In the genomic region with DNA sequence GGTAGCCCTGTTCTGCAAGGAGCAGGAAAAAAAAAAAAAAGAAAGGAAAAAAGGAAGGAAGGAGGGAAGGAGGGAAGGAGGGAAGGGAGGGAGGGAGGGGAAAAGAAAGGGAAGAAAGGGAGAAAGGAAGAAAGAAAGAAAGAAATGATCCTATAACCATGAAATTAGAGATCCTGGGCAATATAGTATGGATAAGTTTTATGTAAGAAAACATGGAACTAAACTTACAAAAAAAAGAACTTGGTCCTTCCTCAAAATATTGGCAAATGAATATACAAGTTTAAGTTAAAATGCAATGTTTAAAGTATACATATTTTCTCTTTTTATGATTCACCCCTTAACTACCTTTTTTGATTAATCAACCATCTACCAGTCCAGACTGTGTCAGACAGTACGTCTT, we compare ENCODE assay signal across 20 cellular contexts. TPM values are rescaled to one million over a fixed set of nuclear protein-coding genes. Genes with fewer than 3 reads are reported as not detected.
DNase-seq lines count a peak whose midpoint lies in the region; ATAC-seq, FAIRE-seq and TF ChIP-seq lines count a peak whose summit lies in the region.
"Had no signal": no experiment of that assay in that cellular context is flagged by ENCODE, and none has a peak within 500 bp of the region (broad histone marks: within the 10 kb centered on the region; RNA-seq: fewer than 3 reads in every experiment).

No MANE protein-coding gene starts in this region.

- no peaks in the 10 kb centered on the region for H3K36me3 Mint-ChIP-seq in activated T-cell treated with anti-CD3 and anti-CD28 coated beads, Interleukin-2, amount 50 U/mL, for 72 hours (ENCODE audit: insufficient read depth in 2 of 2)

- no peak overlapping the region for H2AFZ ChIP-seq in HepG2 (ENCODE audit: low read length)

- TF ChIP-seq RAD21 in HepG2 (CRISPR knock-in tag; IDR thresholded peaks at IDR 0.05), result no peak

- H3K79me2 ChIP-seq in HepG2 (ENCODE audit: insufficient read depth, low read length), result no peaks in the 10 kb centered on the region

- H3K4me3 Mint-ChIP-seq in activated T-cell treated with anti-CD3 and anti-CD28 coated beads, Interleukin-2, amount 50 U/mL, for 72 hours, result no peak overlapping the region
- H3K4me3 Mint-ChIP-seq: B cell; CD4-positive, alpha-beta T cell; CD8-positive, alpha-beta T cell had no signal

- H3K4me2 ChIP-seq in HepG2 (ENCODE audit: low read depth, low read length), result no peak overlapping the region
- H3K4me2 ChIP-seq: A549; BLaER1 treated with 17β-estradiol and CSF1 and Interleukin-3, amounts not matched to agents 10 nM and 100 nM had no signal

- H4K20me1 ChIP-seq in HepG2 (ENCODE audit: insufficient read depth, low read length), result no peaks in the 10 kb centered on the region
- H4K20me1 ChIP-seq: BLaER1 treated with 17β-estradiol and CSF1 and Interleukin-3, amounts not matched to agents 10 nM and 100 nM had no signal

- TF ChIP-seq CTCF in HepG2 (CRISPR knock-in tag; IDR thresholded peaks at IDR 0.05) (no peak), right lobe of liver (IDR thresholded peaks at IDR 0.05) (no peak)

- intact Hi-C loops in HepG2 (cut with micrococcal nuclease; ENCODE audit: unreplicated experiment) (no loop called here), right lobe of liver (cut with DNase I) (no loop called here)

- H3K4me3 ChIP-seq in HepG2 (replicated peaks in 1 of 3; ENCODE audit: insufficient read depth in 1 of 3, low read depth in 2 of 3, low read length in 3 of 3) (no peak overlapping the region), right lobe of liver (no peak overlapping the region)
- H3K4me3 ChIP-seq: A549; BLaER1 treated with 17β-estradiol and CSF1 and Interleukin-3, amounts not matched to agents 10 nM and 100 nM had no signal

- H3K9ac ChIP-seq in HepG2 (ENCODE audit: insufficient read depth, low read depth, low read length), result no peak overlapping the region
- H3K9ac ChIP-seq: BLaER1 treated with 17β-estradiol and CSF1 and Interleukin-3, amounts not matched to agents 10 nM and 100 nM had no signal

- H3K9me3 ChIP-seq in HepG2 (ENCODE audit: low read length), result no peaks in the 10 kb centered on the region
- H3K9me3 ChIP-seq in right lobe of liver, result no peaks in the 10 kb centered on the region
- H3K9me3 ChIP-seq: A549; BLaER1 treated with 17β-estradiol and CSF1 and Interleukin-3, amounts not matched to agents 10 nM and 100 nM; Caco-2 had no signal

- POLR2A ChIA-PET in HepG2 (lab: Yijun Ruan, JAX), result no interaction called here

- DNase-seq in activated T-cell treated with anti-CD3 and anti-CD28 coated beads, Interleukin-2, amount 50 U/mL, for 72 hours, result no peak
- DNase-seq in activated T-cell treated with anti-CD3 and anti-CD28 coated beads for 4 hours (no peak), HepG2 (ENCODE audit: low spot score) (no peak), right lobe of liver (no peak)
- DNase-seq: AML-193; Caco-2; Calu3; CD4-positive, alpha-beta T cell; CD8-positive, alpha-beta T cell; DMS79 treated with DMSO at 0.1 percent for 48 hours; GF-D8 had no signal

- H3K4me1 Mint-ChIP-seq in activated T-cell treated with anti-CD3 and anti-CD28 coated beads, Interleukin-2, amount 50 U/mL, for 72 hours (ENCODE audit: low read depth), result no peaks in the 10 kb centered on the region
- H3K4me1 Mint-ChIP-seq: B cell had no signal

- TF ChIP-seq EP300 in HepG2 (IDR thresholded peaks at IDR 0.05; ENCODE audit: low read depth in 2 of 2, low read length in 2 of 2), result no peak
- TF ChIP-seq EP300 in HepG2 (CRISPR knock-in tag; IDR thresholded peaks at IDR 0.05; ENCODE audit: borderline replicate concordance), result no peak

- TF ChIP-seq POLR2A in HepG2 (IDR thresholded peaks at IDR 0.05; ENCODE audit: insufficient read depth in 1 of 2, low read depth in 2 of 2, low read length in 2 of 2), result no peak
- no peak for TF ChIP-seq POLR2A in right lobe of liver (IDR thresholded peaks at IDR 0.05)

- no peaks in the 10 kb centered on the region for H3K27me3 ChIP-seq in HepG2 (ENCODE audit: control insufficient read depth in 1 of 2, insufficient read depth in 2 of 2, low read length in 2 of 2)
- no peaks in the 10 kb centered on the region for H3K27me3 ChIP-seq in right lobe of liver
- H3K27me3 ChIP-seq: BLaER1 treated with 17β-estradiol and CSF1 and Interleukin-3, amounts not matched to agents 10 nM and 100 nM had no signal

- H3K27me3 Mint-ChIP-seq in activated T-cell treated with anti-CD3 and anti-CD28 coated beads, Interleukin-2, amount 50 U/mL, for 72 hours (ENCODE audit: low read depth), result no peaks in the 10 kb centered on the region
- H3K27me3 Mint-ChIP-seq: B cell; CD4-positive, alpha-beta T cell had no signal

- no TSS peak for BruUV-seq in HepG2 (replicated peaks; lab: Mats Ljungman, UMichigan)

- H3K4me1 ChIP-seq in HepG2 (ENCODE audit: insufficient read depth, low read length) (no peaks in the 10 kb centered on the region), right lobe of liver (no peaks in the 10 kb centered on the region)
- H3K4me1 ChIP-seq: A549; BLaER1 treated with 17β-estradiol and CSF1 and Interleukin-3, amounts not matched to agents 10 nM and 100 nM; Caco-2 had no signal

- CTCF ChIA-PET in HepG2 (lab: Yijun Ruan, JAX; ENCODE audit: low intra/inter-chr PET ratio, low total read pairs), result no interaction called here

- ATAC-seq in activated T-cell treated with anti-CD3 and anti-CD28 coated beads, Interleukin-2, amount 50 U/mL, for 72 hours (replicated peaks in 1 of 2), result no peak
- no peak for ATAC-seq in HepG2
- ATAC-seq in right lobe of liver, result no peak
- ATAC-seq: A549; CD8-positive, alpha-beta T cell had no signal

- H3K36me3 ChIP-seq in HepG2 (replicated peaks in 1 of 2; ENCODE audit: control insufficient read depth in 1 of 2, insufficient read depth in 2 of 2, low read length in 2 of 2), result peaks cover 0 to 2% of the 10 kb centered on the region in 2 experiments; a peak in 2 of 5 replicates
- H3K36me3 ChIP-seq in right lobe of liver, result peaks cover 0 to 7% (median under 1%) of the 10 kb centered on the region in 4 donors

- H3K9me3 Mint-ChIP-seq in activated T-cell treated with anti-CD3 and anti-CD28 coated beads, Interleukin-2, amount 50 U/mL, for 72 hours, result no peaks in the 10 kb centered on the region
- H3K9me3 Mint-ChIP-seq: CD4-positive, alpha-beta T cell; CD8-positive, alpha-beta T cell had no signal

- in situ Hi-C loops in HepG2 (cut with HindIII; ENCODE audit: extremely low pct_ligation_motif_present, low pct_unique_long_range_greater_than_20kb), result no loop called here

- H3K27ac ChIP-seq in HepG2 (ENCODE audit: extremely low read length, insufficient read depth, low read length) (no peak overlapping the region), right lobe of liver (no peak overlapping the region)
- H3K27ac ChIP-seq: 22Rv1; A549; BLaER1 treated with 17β-estradiol and CSF1 and Interleukin-3, amounts not matched to agents 10 nM and 100 nM; C4-2B had no signal

- no peak for FAIRE-seq in HepG2 (lab: Jason Lieb, UNC)
- FAIRE-seq: A549, D721Med, G401.6, GM12891, GM19239 had no signal

- 97% methylated on average over 1 of the region's 1 CpG for WGBS in HepG2 (ENCODE audit: low lambda C conversion rate)
- WGBS in right lobe of liver (ENCODE audit: insufficient coverage, low coverage, low lambda C conversion rate, missing lambda C conversion rate), result 80% methylated on average over 1 of the region's 1 CpG

- peak overlapping the region; percentile 0 for H3K27ac Mint-ChIP-seq in activated T-cell treated with anti-CD3 and anti-CD28 coated beads, Interleukin-2, amount 50 U/mL, for 72 hours
- H3K27ac Mint-ChIP-seq: B cell; CD4-positive, alpha-beta T cell; CD8-positive, alpha-beta T cell had no signal

RNA-seq across cellular contexts. Expression of gene BBS7, which starts 18.9 kb away (rescaled TPM):
- total RNA-seq in activated T-cell treated with anti-CD3 and anti-CD28 coated beads, Interleukin-2, amount 50 U/mL, for 72 hours, result 10 to 100 TPM; 13.6 to 14.0 TPM
- total RNA-seq in HepG2 (2016; rRNA removed; fragmentation: Illumina TruSeq; extraction: Trizol) (15.7 and 21.6 TPM in 2 replicates), right lobe of liver (1 to 10 TPM; 1.8 to 7.0 (median 3.6) TPM)
- 12.0 and 16.0 TPM in 2 replicates for total RNA-seq in HepG2 (2016; cell fraction: cytosol; rRNA removed; fragmentation: Illumina TruSeq; extraction: Trizol; ENCODE audit: low read depth)
- total RNA-seq in HepG2 (2016; cell fraction: insoluble cytoplasmic fraction; rRNA removed; fragmentation: Illumina TruSeq; extraction: Trizol), result 17.3 and 23.2 TPM in 2 replicates
- total RNA-seq in HepG2 (2016; cell fraction: membrane; rRNA removed; fragmentation: Illumina TruSeq; extraction: Trizol), result 14.2 and 14.7 TPM in 2 replicates
- 14.2 and 16.5 TPM in 2 replicates for total RNA-seq in HepG2 (2016; cell fraction: nucleus; rRNA removed; fragmentation: Illumina TruSeq; extraction: Trizol)
- 8.8 and 9.0 TPM in 2 replicates for polyA plus RNA-seq in HepG2 (2011; rRNA removed)
- polyA plus RNA-seq in HepG2 (2011; cell fraction: cytosol; rRNA removed), result 7.5 and 9.6 TPM in 2 replicates
- 6.5 and 7.6 TPM in 2 replicates for polyA plus RNA-seq in HepG2 (2011; cell fraction: nucleus; rRNA removed)
- 6.5 and 8.7 TPM in 2 replicates for polyA plus RNA-seq in HepG2 (2012)
- polyA plus RNA-seq in HepG2 (2016; cell fraction: cytosol; fragmentation: Illumina TruSeq; extraction: Trizol; ENCODE audit: low read depth), result 12.7 and 16.7 TPM in 2 replicates
- polyA plus RNA-seq in HepG2 (2016; cell fraction: insoluble cytoplasmic fraction; fragmentation: Illumina TruSeq; extraction: Trizol; ENCODE audit: low read depth), result 16.0 and 18.7 TPM in 2 replicates
- 8.3 and 11.6 TPM in 2 replicates for polyA plus RNA-seq in HepG2 (2016; cell fraction: membrane; fragmentation: Illumina TruSeq; extraction: Trizol; ENCODE audit: low read depth)
- polyA plus RNA-seq in HepG2 (2016; cell fraction: nucleus; fragmentation: Illumina TruSeq; extraction: Trizol; ENCODE audit: insufficient read depth, low read depth), result 8.8 and 11.2 TPM in 2 replicates
- polyA minus RNA-seq in HepG2 (2011; rRNA and poly(A)+ RNA removed; ENCODE audit: low replicate concordance), result 5.9 and 23.2 TPM in 2 replicates
- 4.5 and 5.1 TPM in 2 replicates for polyA minus RNA-seq in HepG2 (2011; cell fraction: cytosol; rRNA and poly(A)+ RNA removed)
- 10.3 and 45.0 TPM in 2 replicates for polyA minus RNA-seq in HepG2 (2011; cell fraction: nucleus; rRNA and poly(A)+ RNA removed)

RNA-seq across cellular contexts. Expression of gene CCNA2, which starts 27.7 kb away (rescaled TPM):
- 10 to 100 TPM; 69.0 to 74.8 TPM for total RNA-seq in activated T-cell treated with anti-CD3 and anti-CD28 coated beads, Interleukin-2, amount 50 U/mL, for 72 hours
- total RNA-seq in HepG2 (2016; rRNA removed; fragmentation: Illumina TruSeq; extraction: Trizol) (105 and 160 TPM in 2 replicates), right lobe of liver (1 to 10 TPM in 3 of 6 experiments, under 1 TPM in 3; 0.15 to 4.3 (median 1.4) TPM)
- 19.3 and 23.4 TPM in 2 replicates for total RNA-seq in HepG2 (2016; cell fraction: cytosol; rRNA removed; fragmentation: Illumina TruSeq; extraction: Trizol; ENCODE audit: low read depth)
- total RNA-seq in HepG2 (2016; cell fraction: insoluble cytoplasmic fraction; rRNA removed; fragmentation: Illumina TruSeq; extraction: Trizol), result 105 and 159 TPM in 2 replicates
- total RNA-seq in HepG2 (2016; cell fraction: membrane; rRNA removed; fragmentation: Illumina TruSeq; extraction: Trizol), result 62.7 and 72.7 TPM in 2 replicates
- 51.9 and 52.5 TPM in 2 replicates for total RNA-seq in HepG2 (2016; cell fraction: nucleus; rRNA removed; fragmentation: Illumina TruSeq; extraction: Trizol)
- 16.4 and 31.3 TPM in 2 replicates for polyA plus RNA-seq in HepG2 (2011; rRNA removed)
- polyA plus RNA-seq in HepG2 (2011; cell fraction: cytosol; rRNA removed), result 16.5 and 20.2 TPM in 2 replicates
- 8.6 and 11.5 TPM in 2 replicates for polyA plus RNA-seq in HepG2 (2011; cell fraction: nucleus; rRNA removed)
- 14.0 and 32.6 TPM in 2 replicates for polyA plus RNA-seq in HepG2 (2012)
- polyA plus RNA-seq in HepG2 (2016; cell fraction: cytosol; fragmentation: Illumina TruSeq; extraction: Trizol; ENCODE audit: low read depth), result 15.7 and 21.9 TPM in 2 replicates
- polyA plus RNA-seq in HepG2 (2016; cell fraction: insoluble cytoplasmic fraction; fragmentation: Illumina TruSeq; extraction: Trizol; ENCODE audit: low read depth), result 147 and 153 TPM in 2 replicates
- polyA plus RNA-seq in HepG2 (2016; cell fraction: membrane; fragmentation: Illumina TruSeq; extraction: Trizol; ENCODE audit: low read depth), result 40.9 and 46.7 TPM in 2 replicates
- polyA plus RNA-seq in HepG2 (2016; cell fraction: nucleus; fragmentation: Illumina TruSeq; extraction: Trizol; ENCODE audit: insufficient read depth, low read depth), result 58.2 and 59.5 TPM in 2 replicates
- polyA minus RNA-seq in HepG2 (2011; rRNA and poly(A)+ RNA removed; ENCODE audit: low replicate concordance), result 19.7 and 33.7 TPM in 2 replicates
- 24.3 and 34.8 TPM in 2 replicates for polyA minus RNA-seq in HepG2 (2011; cell fraction: cytosol; rRNA and poly(A)+ RNA removed)
- 13.9 and 16.0 TPM in 2 replicates for polyA minus RNA-seq in HepG2 (2011; cell fraction: nucleus; rRNA and poly(A)+ RNA removed)

RNA-seq across cellular contexts. Expression of gene EXOSC9, which starts 50.2 kb away (rescaled TPM):
- total RNA-seq in activated T-cell treated with anti-CD3 and anti-CD28 coated beads, Interleukin-2, amount 50 U/mL, for 72 hours, result 10 to 100 TPM; 52.7 to 70.0 TPM
- total RNA-seq in HepG2 (2016; rRNA removed; fragmentation: Illumina TruSeq; extraction: Trizol) (48.0 and 61.5 TPM in 2 replicates), right lobe of liver (10 to 100 TPM in 1 of 6 experiments, 1 to 10 TPM in 5; 3.6 to 12.5 (median 6.5) TPM)
- total RNA-seq in HepG2 (2016; cell fraction: cytosol; rRNA removed; fragmentation: Illumina TruSeq; extraction: Trizol; ENCODE audit: low read depth), result 11.6 and 13.2 TPM in 2 replicates
- 50.1 and 58.9 TPM in 2 replicates for total RNA-seq in HepG2 (2016; cell fraction: insoluble cytoplasmic fraction; rRNA removed; fragmentation: Illumina TruSeq; extraction: Trizol)
- total RNA-seq in HepG2 (2016; cell fraction: membrane; rRNA removed; fragmentation: Illumina TruSeq; extraction: Trizol), result 10.8 and 14.2 TPM in 2 replicates
- total RNA-seq in HepG2 (2016; cell fraction: nucleus; rRNA removed; fragmentation: Illumina TruSeq; extraction: Trizol), result 52.8 and 54.3 TPM in 2 replicates
- 22.0 and 26.0 TPM in 2 replicates for polyA plus RNA-seq in HepG2 (2011; rRNA removed)
- polyA plus RNA-seq in HepG2 (2011; cell fraction: cytosol; rRNA removed), result 10.7 and 14.0 TPM in 2 replicates
- 18.4 and 19.8 TPM in 2 replicates for polyA plus RNA-seq in HepG2 (2011; cell fraction: nucleus; rRNA removed)
- 14.7 and 24.9 TPM in 2 replicates for polyA plus RNA-seq in HepG2 (2012)
- 5.8 and 6.1 TPM in 2 replicates for polyA plus RNA-seq in HepG2 (2016; cell fraction: cytosol; fragmentation: Illumina TruSeq; extraction: Trizol; ENCODE audit: low read depth)
- 57.5 and 60.8 TPM in 2 replicates for polyA plus RNA-seq in HepG2 (2016; cell fraction: insoluble cytoplasmic fraction; fragmentation: Illumina TruSeq; extraction: Trizol; ENCODE audit: low read depth)
- 6.9 and 7.7 TPM in 2 replicates for polyA plus RNA-seq in HepG2 (2016; cell fraction: membrane; fragmentation: Illumina TruSeq; extraction: Trizol; ENCODE audit: low read depth)
- 70.0 and 70.1 TPM in 2 replicates for polyA plus RNA-seq in HepG2 (2016; cell fraction: nucleus; fragmentation: Illumina TruSeq; extraction: Trizol; ENCODE audit: insufficient read depth, low read depth)
- 18.6 and 40.8 TPM in 2 replicates for polyA minus RNA-seq in HepG2 (2011; rRNA and poly(A)+ RNA removed; ENCODE audit: low replicate concordance)
- polyA minus RNA-seq in HepG2 (2011; cell fraction: cytosol; rRNA and poly(A)+ RNA removed), result 9.4 and 10.3 TPM in 2 replicates
- 43.0 and 52.7 TPM in 2 replicates for polyA minus RNA-seq in HepG2 (2011; cell fraction: nucleus; rRNA and poly(A)+ RNA removed)
